ENCODE assay signal across 25 cellular contexts in the genomic region with DNA sequence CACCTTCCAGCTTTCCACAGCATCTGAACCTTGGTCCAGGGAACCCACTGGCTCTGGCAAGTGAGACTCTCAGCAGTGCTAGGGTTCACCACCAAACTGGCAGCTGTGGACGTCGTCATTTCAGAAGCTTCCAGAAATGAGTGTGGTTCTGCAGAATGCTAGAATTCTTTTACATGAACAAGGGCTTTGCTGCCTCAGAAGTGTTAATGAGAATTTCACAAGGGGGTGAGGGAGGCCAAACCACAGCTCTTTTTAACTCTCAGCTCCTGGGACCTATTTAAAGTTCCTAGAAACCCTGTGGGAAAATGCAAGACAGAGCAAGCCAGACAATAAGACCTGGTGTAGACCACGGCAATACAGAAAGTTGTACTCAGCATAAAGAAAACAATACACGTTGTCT.
DNase-seq lines count a peak whose midpoint lies in the region; ATAC-seq and TF ChIP-seq lines count a peak whose summit lies in the region.
"Had no signal": no experiment of that assay in that cellular context is flagged by ENCODE, and none has a peak within 500 bp of the region (broad histone marks: within the 10 kb centered on the region; RNA-seq: fewer than 3 reads in every experiment).

No MANE protein-coding gene starts in this region.

- H3K4me3 Mint-ChIP-seq in neural progenitor cell = no peak overlapping the region
- H3K4me3 Mint-ChIP-seq: activated naive CD8-positive, alpha-beta T cell; central memory CD8-positive, alpha-beta T cell; stimulated activated memory B cell treated with anti-CD40 and anti-IgM and Interleukin-4, amounts not matched to agents 10 μg/mL and 1 μg/mL and 100 μg/mL, for 72 hours had no signal

- no peaks in the 10 kb centered on the region for H3K4me1 ChIP-seq in neural progenitor cell
- H3K4me1 ChIP-seq: upper lobe of right lung had no signal

- no peak overlapping the region for H3K4me3 ChIP-seq in neural progenitor cell
- H3K4me3 ChIP-seq in MG63 = no peak overlapping the region
- H3K4me3 ChIP-seq: BLaER1 treated with 17β-estradiol and CSF1 and Interleukin-3, amounts not matched to agents 10 nM and 100 nM; upper lobe of right lung had no signal

- H3K4me1 Mint-ChIP-seq in neural progenitor cell = peaks cover 19% of the 10 kb centered on the region
- H3K4me1 Mint-ChIP-seq: central memory CD8-positive, alpha-beta T cell; stimulated activated memory B cell treated with anti-CD40 and anti-IgM and Interleukin-4, amounts not matched to agents 10 μg/mL and 1 μg/mL and 100 μg/mL, for 72 hours had no signal

- H3K79me2 ChIP-seq in neural progenitor cell (ENCODE audit: low read depth) = no peaks in the 10 kb centered on the region

- TF ChIP-seq CTCF in neural progenitor cell (IDR thresholded peaks at IDR 0.05) = no peak

- H3K27me3 Mint-ChIP-seq in neural progenitor cell (ENCODE audit: insufficient read depth, low read depth) = peaks cover 4% of the 10 kb centered on the region
- H3K27me3 Mint-ChIP-seq: stimulated activated memory B cell treated with anti-CD40 and anti-IgM and Interleukin-4, amounts not matched to agents 10 μg/mL and 1 μg/mL and 100 μg/mL, for 72 hours had no signal

- ATAC-seq in GM18520 (IDR thresholded peaks at IDR 0.05; ENCODE audit: unreplicated experiment) (peak; percentile 78), HG02610 (IDR thresholded peaks at IDR 0.05; ENCODE audit: unreplicated experiment) (peak; percentile 90), GM19328 (IDR thresholded peaks at IDR 0.05; ENCODE audit: unreplicated experiment) (no peak), GM18519 (IDR thresholded peaks at IDR 0.05; ENCODE audit: low FRiP score, unreplicated experiment) (no peak)
- ATAC-seq: left cardiac atrium; right cardiac atrium; stimulated activated memory B cell treated with anti-CD40 and anti-IgM and Interleukin-4, amounts not matched to agents 10 μg/mL and 1 μg/mL and 100 μg/mL, for 72 hours; upper lobe of right lung had no signal

- H3K27me3 ChIP-seq in neural progenitor cell (no peaks in the 10 kb centered on the region), MG63 (no peaks in the 10 kb centered on the region)
- H3K27me3 ChIP-seq: BLaER1 treated with 17β-estradiol and CSF1 and Interleukin-3, amounts not matched to agents 10 nM and 100 nM; upper lobe of right lung had no signal

- H3K9me3 Mint-ChIP-seq in neural progenitor cell = no peaks in the 10 kb centered on the region
- H3K9me3 Mint-ChIP-seq: central memory CD8-positive, alpha-beta T cell; IgD-negative memory B cell; stimulated activated memory B cell treated with anti-CD40 and anti-IgM and Interleukin-4, amounts not matched to agents 10 μg/mL and 1 μg/mL and 100 μg/mL, for 72 hours had no signal

- DNase-seq in amniotic epithelial cell (ENCODE audit: low read depth) = peak; percentile 42
- no peak for DNase-seq in neural progenitor cell (ENCODE audit: low spot score)
- no peak for DNase-seq in MG63
- DNase-seq in posterior cingulate gyrus = no peak
- DNase-seq: activated CD4-positive, CD25-positive, alpha-beta regulatory T cell treated with anti-CD3 and anti-CD28 coated beads, Interleukin-2, amount 50 U/mL, for 72 hours; DMS79; HCEC 1CT; head of caudate nucleus; left cardiac atrium; NCI-H1417 treated with DMSO at 0.1 percent for 48 hours; NCI-H526; right cardiac atrium; stimulated activated CD4-positive, alpha-beta T cell treated with anti-CD3 and anti-CD28 coated beads, Interleukin-4, amount 100 ng/mL, for 1 hour; T-helper 1 cell; upper lobe of right lung had no signal

- H3F3A ChIP-seq in neural progenitor cell (ENCODE audit: low read depth) = no peaks in the 10 kb centered on the region

- no peak overlapping the region for H3K4me2 ChIP-seq in neural progenitor cell

- no peaks in the 10 kb centered on the region for H4K20me1 ChIP-seq in neural progenitor cell (ENCODE audit: low read depth)
- H4K20me1 ChIP-seq: BLaER1 treated with 17β-estradiol and CSF1 and Interleukin-3, amounts not matched to agents 10 nM and 100 nM had no signal

- H3K36me3 ChIP-seq in neural progenitor cell (no peaks in the 10 kb centered on the region), MG63 (no peaks in the 10 kb centered on the region)
- H3K36me3 ChIP-seq: BLaER1 treated with 17β-estradiol and CSF1 and Interleukin-3, amounts not matched to agents 10 nM and 100 nM; upper lobe of right lung had no signal

- H3K9ac ChIP-seq in neural progenitor cell = no peak overlapping the region
- H3K9ac ChIP-seq: BLaER1 treated with 17β-estradiol and CSF1 and Interleukin-3, amounts not matched to agents 10 nM and 100 nM had no signal

- intact Hi-C loops in posterior cingulate gyrus (cut with DNase I) = no loop called here

- no peaks in the 10 kb centered on the region for H3K9me3 ChIP-seq in neural progenitor cell (ENCODE audit: low read depth)
- no peaks in the 10 kb centered on the region for H3K9me3 ChIP-seq in MG63
- H3K9me3 ChIP-seq: BLaER1 treated with 17β-estradiol and CSF1 and Interleukin-3, amounts not matched to agents 10 nM and 100 nM; upper lobe of right lung had no signal

- H3K27ac Mint-ChIP-seq in neural progenitor cell = peak overlapping the region; percentile 84
- H3K27ac Mint-ChIP-seq: activated naive CD8-positive, alpha-beta T cell; IgD-negative memory B cell; stimulated activated memory B cell treated with anti-CD40 and anti-IgM and Interleukin-4, amounts not matched to agents 10 μg/mL and 1 μg/mL and 100 μg/mL, for 72 hours had no signal

- no peaks in the 10 kb centered on the region for H3K36me3 Mint-ChIP-seq in neural progenitor cell
- H3K36me3 Mint-ChIP-seq: activated naive CD8-positive, alpha-beta T cell; stimulated activated memory B cell treated with anti-CD40 and anti-IgM and Interleukin-4, amounts not matched to agents 10 μg/mL and 1 μg/mL and 100 μg/mL, for 72 hours had no signal

- H3K27ac ChIP-seq in neural progenitor cell = no peak overlapping the region
- H3K27ac ChIP-seq: BLaER1 treated with 17β-estradiol and CSF1 and Interleukin-3, amounts not matched to agents 10 nM and 100 nM; RWPE1; upper lobe of right lung had no signal

- H2AFZ ChIP-seq in neural progenitor cell (replicated peaks) = peak overlapping the region; percentile 80

Comparison
In these comparisons a context has a peak if more than half of its experiments do, and no peak if none do; other contexts are left out.
1. ATAC-seq: peak in GM18520 (single experiment) and HG02610 (single experiment); none in GM19328 (single experiment) and GM18519 (single experiment).